Comparison of ENCODE assay signal across 20 cellular contexts in the genomic region with DNA sequence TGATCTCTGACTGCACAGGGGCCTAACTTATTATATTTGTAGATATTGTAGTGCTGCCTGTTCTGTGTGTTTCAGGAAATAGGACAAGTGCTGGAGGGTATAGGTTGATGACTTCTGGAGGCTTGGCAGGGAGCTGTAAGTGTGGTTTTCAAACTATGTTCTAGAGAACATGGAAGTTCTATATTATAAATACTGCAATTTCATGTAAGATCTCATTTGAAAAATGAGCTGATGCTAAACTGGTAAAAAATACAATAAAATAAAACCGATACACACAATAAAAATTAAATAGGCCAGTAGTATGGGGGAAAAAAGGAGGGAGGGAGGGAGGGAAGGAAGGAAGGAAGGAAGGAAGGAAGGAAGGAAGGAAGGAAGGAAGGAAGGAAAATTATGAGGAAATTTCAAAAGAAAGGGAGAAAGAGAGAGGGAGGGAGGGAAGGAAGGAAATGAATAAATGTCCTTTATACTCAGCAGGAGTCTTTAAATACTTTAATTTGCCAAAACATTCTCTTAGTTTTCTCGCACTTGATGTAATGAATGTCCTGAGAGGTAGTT.
DNase-seq lines count a peak whose midpoint lies in the region; ATAC-seq and TF ChIP-seq lines count a peak whose summit lies in the region.
"Had no signal": no experiment of that assay in that cellular context is flagged by ENCODE, and none has a peak within 500 bp of the region (broad histone marks: within the 10 kb centered on the region; RNA-seq: fewer than 3 reads in every experiment).

No MANE protein-coding gene starts in this region.

- peaks cover 61% of the 10 kb centered on the region for H3K4me1 ChIP-seq in A673 (ENCODE audit: insufficient read depth, low read length, poor library complexity, severe bottlenecking)
- H3K4me1 ChIP-seq in hepatocyte (ENCODE audit: insufficient read depth) = peaks cover 14% of the 10 kb centered on the region
- H3K4me1 ChIP-seq in gastrocnemius medialis = peaks cover 3 to 12% of the 10 kb centered on the region in 2 donors
- no peaks in the 10 kb centered on the region for H3K4me1 ChIP-seq in left lung
- H3K4me1 ChIP-seq: A549 had no signal

- 89% methylated on average over 2 of the region's 2 CpGs for WGBS in hepatocyte (ENCODE audit: low lambda C conversion rate, missing lambda C conversion rate)

- peak overlapping the region; percentile 100 for H3K27ac ChIP-seq in A673 (ENCODE audit: low read depth, low read length, poor library complexity, severe bottlenecking)
- peak overlapping the region; percentile 75 for H3K27ac ChIP-seq in hepatocyte
- H3K27ac ChIP-seq in gastrocnemius medialis = peak overlapping the region; percentile 2 to 30 (median 21)
- no peak overlapping the region for H3K27ac ChIP-seq in left lung
- H3K27ac ChIP-seq: A549, BLaER1, C4-2B, GM23248 had no signal

- H3K36me3 Mint-ChIP-seq in type B pancreatic cell = peaks cover 43% of the 10 kb centered on the region
- no peaks in the 10 kb centered on the region for H3K36me3 Mint-ChIP-seq in natural killer cell
- H3K36me3 Mint-ChIP-seq: CD4-positive, CD25-positive, alpha-beta regulatory T cell; CD8-positive, alpha-beta T cell had no signal

- no peak overlapping the region for H3K4me2 ChIP-seq in hepatocyte
- H3K4me2 ChIP-seq: A549, BLaER1 had no signal

- H3K27ac Mint-ChIP-seq in type B pancreatic cell = peak overlapping the region; percentile 78
- no peak overlapping the region for H3K27ac Mint-ChIP-seq in natural killer cell
- H3K27ac Mint-ChIP-seq: CD4-positive, CD25-positive, alpha-beta regulatory T cell; CD8-positive, alpha-beta T cell had no signal

- no peak overlapping the region for H2AFZ ChIP-seq in hepatocyte
- H2AFZ ChIP-seq: GM23248 had no signal

- H3K9me2 ChIP-seq in hepatocyte (replicated peaks; ENCODE audit: insufficient read depth) = no peaks in the 10 kb centered on the region

- H3K36me3 ChIP-seq in A673 (ENCODE audit: insufficient read depth, low read length, poor library complexity, severe bottlenecking) (no peaks in the 10 kb centered on the region), hepatocyte (replicated peaks; ENCODE audit: insufficient read depth, low read depth) (no peaks in the 10 kb centered on the region), gastrocnemius medialis (peaks cover 0 to 12% of the 10 kb centered on the region in 2 donors), left lung (no peaks in the 10 kb centered on the region)

- H3K27me3 Mint-ChIP-seq in type B pancreatic cell = no peaks in the 10 kb centered on the region
- peaks cover 0 to 3% of the 10 kb centered on the region in 2 donors for H3K27me3 Mint-ChIP-seq in natural killer cell (ENCODE audit: low read depth in 2 of 2)
- H3K27me3 Mint-ChIP-seq: CD4-positive, CD25-positive, alpha-beta regulatory T cell had no signal

- H4K20me1 ChIP-seq in hepatocyte (ENCODE audit: insufficient read depth, poor library complexity, severe bottlenecking) = no peaks in the 10 kb centered on the region
- H4K20me1 ChIP-seq: BLaER1 had no signal

- intact Hi-C loops in A673 (cut with micrococcal nuclease; ENCODE audit: unreplicated experiment) (loop anchor here (1.0 to 5.0 kb wide), 5 partner anchors 72 to 941 kb away; no protein-coding TSS in a partner anchor), gastrocnemius medialis (cut with DNase I; ENCODE audit: low total_unique reads) (no loop called here), left lung (cut with DNase I) (no loop called here), natural killer cell (cut with micrococcal nuclease) (no loop called here)

- peak overlapping the region; percentile 13 for H3K4me3 Mint-ChIP-seq in type B pancreatic cell
- H3K4me3 Mint-ChIP-seq in natural killer cell = no peak overlapping the region
- H3K4me3 Mint-ChIP-seq: CD4-positive, CD25-positive, alpha-beta regulatory T cell; CD8-positive, alpha-beta T cell had no signal

- in situ Hi-C loops in gastrocnemius medialis (cut with MboI; ENCODE audit: low sequenced_read_pairs in 4 of 4) = loop anchor here in 1 of 4 donors (25.0 kb wide), 1 partner anchor 122 kb away; no protein-coding TSS in a partner anchor

- POLR2A ChIA-PET in A673 (lab: Charles Lee; ENCODE audit: low non-redundant PET) = interaction anchor here (0.6 kb wide), 2 partner anchors 19 to 40 kb away, joined by 3 read pairs; no protein-coding TSS in a partner anchor

- H3K27me3 ChIP-seq in A673 (replicated peaks; ENCODE audit: insufficient read depth, low read depth, low read length, poor library complexity) (no peaks in the 10 kb centered on the region), hepatocyte (no peaks in the 10 kb centered on the region), gastrocnemius medialis (no peaks in the 10 kb centered on the region), left lung (no peaks in the 10 kb centered on the region)
- H3K27me3 ChIP-seq: BLaER1 had no signal

- H3K9me3 ChIP-seq in A673 (ENCODE audit: low read depth, low read length, poor library complexity, severe bottlenecking) = no peaks in the 10 kb centered on the region
- no peaks in the 10 kb centered on the region for H3K9me3 ChIP-seq in hepatocyte (ENCODE audit: low read depth)
- no peaks in the 10 kb centered on the region for H3K9me3 ChIP-seq in gastrocnemius medialis
- H3K9me3 ChIP-seq in left lung = no peaks in the 10 kb centered on the region
- H3K9me3 ChIP-seq: A549, BLaER1, Caco-2 had no signal

- peaks cover 43% of the 10 kb centered on the region for H3K4me1 Mint-ChIP-seq in type B pancreatic cell (ENCODE audit: unreplicated experiment)
- no peaks in the 10 kb centered on the region for H3K4me1 Mint-ChIP-seq in natural killer cell
- H3K4me1 Mint-ChIP-seq: CD4-positive, CD25-positive, alpha-beta regulatory T cell had no signal

- BruUV-seq in A673 (replicated peaks; lab: Mats Ljungman, UMichigan) = no TSS peak

- no peak for TF ChIP-seq POLR2A in gastrocnemius medialis (IDR thresholded peaks at IDR 0.05)

- no peaks in the 10 kb centered on the region for H3K79me2 ChIP-seq in hepatocyte

- ATAC-seq in gastrocnemius medialis (no peak), left lung (no peak), natural killer cell (no peak)
- ATAC-seq: A549; CD8-positive, alpha-beta T cell; GM12878 had no signal

- DNase-seq in A673 (ENCODE audit: low spot score) (peak; percentile 96), hepatocyte (ENCODE audit: low spot score) (no peak), gastrocnemius medialis (no peak), type B pancreatic cell (ENCODE audit: extremely low spot score, unreplicated experiment) (no peak), left lung (no peak), natural killer cell (no peak), NCI-H446 treated with DMSO at 0.1 percent for 48 hours (lab: John Stamatoyannopoulos, UW) (no peak)
- DNase-seq: 8988T; Caco-2; CD4-positive, CD25-positive, alpha-beta regulatory T cell; CD8-positive, alpha-beta T cell; DMS153; DND-41; GM23248; H7; HCEC 1CT had no signal

- H3K9me3 Mint-ChIP-seq in type B pancreatic cell (peaks cover 5% of the 10 kb centered on the region), natural killer cell (no peaks in the 10 kb centered on the region)
- H3K9me3 Mint-ChIP-seq: CD8-positive, alpha-beta T cell had no signal

- H3K4me3 ChIP-seq in A673 (ENCODE audit: low read depth, low read length, poor library complexity, severe bottlenecking) (no peak overlapping the region), hepatocyte (no peak overlapping the region), gastrocnemius medialis (no peak overlapping the region), left lung (no peak overlapping the region)
- H3K4me3 ChIP-seq: A549, BLaER1, GM12878, GM23248 had no signal

- TF ChIP-seq CTCF in A673 (conservative IDR thresholded peaks at IDR 0.05; ENCODE audit: low read depth, low read length) = no peak
- TF ChIP-seq CTCF in hepatocyte (IDR thresholded peaks at IDR 0.05; ENCODE audit: poor library complexity) = no peak
- no peak for TF ChIP-seq CTCF in gastrocnemius medialis (IDR thresholded peaks at IDR 0.05 in 4 of 5, conservative IDR thresholded peaks at IDR 0.05 in 1 of 5)
- TF ChIP-seq CTCF in type B pancreatic cell (conservative IDR thresholded peaks at IDR 0.05) = no peak
- TF ChIP-seq CTCF in left lung (IDR thresholded peaks at IDR 0.05) = no peak
- TF ChIP-seq CTCF in natural killer cell (IDR thresholded peaks at IDR 0.05) = no peak

- CTCF ChIA-PET in A673 (lab: Charles Lee) = interaction anchor here (0.6 to 1.4 kb wide), 6 partner anchors 93 to 396 kb away, joined by 3 to 6 read pairs (median 3); no protein-coding TSS in a partner anchor

Comparison
In these comparisons a context has a peak if more than half of its experiments do, and no peak if none do; other contexts are left out.
1. H3K27ac ChIP-seq: peak in A673 (single experiment), hepatocyte (single experiment) and gastrocnemius medialis (4 of 4); none in left lung (0 of 2).